Comparison of ENCODE assay signal across 8 cellular contexts in the genomic region with DNA sequence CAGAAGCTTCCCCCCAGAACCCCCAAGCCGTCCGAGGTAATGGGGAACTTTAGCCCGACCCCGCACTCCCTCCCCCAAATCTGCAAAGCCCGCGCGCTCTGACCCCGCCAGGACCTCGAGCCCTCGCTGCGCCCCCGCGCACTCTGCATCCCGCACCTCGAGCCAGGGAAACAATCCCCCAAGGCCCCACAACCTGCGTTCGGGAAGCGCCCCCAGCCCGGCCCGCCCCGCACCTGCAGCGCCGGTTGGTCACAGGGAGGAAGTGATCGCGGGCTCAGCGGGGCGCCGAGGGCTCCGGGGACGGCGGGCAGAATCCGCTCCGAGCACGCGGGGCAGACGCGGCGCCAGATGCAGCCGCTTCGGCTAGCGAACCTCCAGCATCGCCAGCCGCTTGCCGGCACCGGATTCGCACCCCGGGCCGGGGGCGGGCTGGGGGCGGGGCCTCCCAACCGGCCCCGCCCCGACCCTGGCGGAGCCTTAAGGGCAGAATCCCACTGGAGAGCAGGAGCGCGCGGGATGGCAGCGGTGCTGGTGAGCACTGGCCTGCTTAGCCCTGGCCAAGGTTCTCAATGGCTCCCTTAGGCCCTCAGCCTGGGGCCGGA. TPM values are rescaled to one million over a fixed set of nuclear protein-coding genes. Genes with fewer than 3 reads are reported as not detected.
DNase-seq lines count a peak whose midpoint lies in the region; ATAC-seq and TF ChIP-seq lines count a peak whose summit lies in the region.

A gene with protein sequence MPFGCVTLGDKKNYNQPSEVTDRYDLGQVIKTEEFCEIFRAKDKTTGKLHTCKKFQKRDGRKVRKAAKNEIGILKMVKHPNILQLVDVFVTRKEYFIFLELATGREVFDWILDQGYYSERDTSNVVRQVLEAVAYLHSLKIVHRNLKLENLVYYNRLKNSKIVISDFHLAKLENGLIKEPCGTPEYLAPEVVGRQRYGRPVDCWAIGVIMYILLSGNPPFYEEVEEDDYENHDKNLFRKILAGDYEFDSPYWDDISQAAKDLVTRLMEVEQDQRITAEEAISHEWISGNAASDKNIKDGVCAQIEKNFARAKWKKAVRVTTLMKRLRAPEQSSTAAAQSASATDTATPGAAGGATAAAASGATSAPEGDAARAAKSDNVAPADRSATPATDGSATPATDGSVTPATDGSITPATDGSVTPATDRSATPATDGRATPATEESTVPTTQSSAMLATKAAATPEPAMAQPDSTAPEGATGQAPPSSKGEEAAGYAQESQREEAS (minus strand): TSS at position 382 of the 602 bp plus-strand sequence. CDS start 7,518 bp downstream, outside the sequence.

- peaks cover 13% of the 10 kb centered on the region for H3K4me1 Mint-ChIP-seq in T-helper 17 cell
- H3K4me1 Mint-ChIP-seq in effector memory CD8-positive, alpha-beta T cell (ENCODE audit: low read depth in 2 of 2): peaks cover 10 to 12% of the 10 kb centered on the region in 2 donors

- WGBS in thyroid gland, 2 donors: 0 to 4% methylated on average over 9 to 10 of the region's 59 CpGs
- WGBS in lower leg skin, 2 donors: 1 to 10% methylated on average over 14 to 29 of the region's 59 CpGs

- H3K9me3 ChIP-seq in left ventricle myocardium inferior (replicated peaks) (no peaks in the 10 kb centered on the region), T-helper 17 cell (ENCODE audit: control insufficient read depth, low read length, poor library complexity, severe bottlenecking) (no peaks in the 10 kb centered on the region), thyroid gland (no peaks in the 10 kb centered on the region)

- H3K27me3 Mint-ChIP-seq in T-helper 17 cell: peaks cover 40% of the 10 kb centered on the region
- peaks cover 45 to 65% of the 10 kb centered on the region in 2 donors for H3K27me3 Mint-ChIP-seq in effector memory CD8-positive, alpha-beta T cell

- intact Hi-C loops in left ventricle myocardium inferior (cut with micrococcal nuclease) (no loop called here), Right ventricle myocardium inferior (cut with DNase I) (no loop called here), posterior cingulate gyrus (cut with DNase I) (no loop called here), thyroid gland (cut with DNase I) (no loop called here), lower leg skin (cut with DNase I; ENCODE audit: low total_unique reads) (no loop called here)

- DNase-seq in left ventricle myocardium inferior (no peak), Right ventricle myocardium inferior (ENCODE audit: missing footprints) (no peak), T-helper 17 cell (peak in 1 of 3 donors; percentile 20), posterior cingulate gyrus (peak in 9 of 10 donors; percentile 19 to 92 (median 59)), thyroid gland (no peak), lower leg skin (ENCODE audit: low spot score in 2 of 2) (no peak)
- peak in 2 of 3 experiments; percentile 13 to 14 for DNase-seq in effector memory CD8-positive, alpha-beta T cell

- H3K27ac Mint-ChIP-seq in T-helper 17 cell: no peak within 1 kb of the TSS
- no peak within 1 kb of the TSS for H3K27ac Mint-ChIP-seq in effector memory CD8-positive, alpha-beta T cell

- H3K4me3 Mint-ChIP-seq in T-helper 17 cell: peak within 1 kb of the TSS; percentile 59
- peak within 1 kb of the TSS; percentile 52 to 61 for H3K4me3 Mint-ChIP-seq in effector memory CD8-positive, alpha-beta T cell

- H3K36me3 ChIP-seq in left ventricle myocardium inferior (no peaks in the 10 kb centered on the region), thyroid gland (no peaks in the 10 kb centered on the region)

- H3K4me3 ChIP-seq in left ventricle myocardium inferior (peak within 1 kb of the TSS; percentile 58), thyroid gland (replicated peaks in 1 of 3) (peak within 1 kb of the TSS in 1 of 3 donors; percentile 15), lower leg skin (ENCODE audit: low read depth, poor library complexity, severe bottlenecking) (no peak within 1 kb of the TSS)

- H3K4me1 ChIP-seq in left ventricle myocardium inferior (peaks cover 13% of the 10 kb centered on the region), thyroid gland (peaks cover 10 to 21% of the 10 kb centered on the region in 2 donors)

- H3K27me3 ChIP-seq in left ventricle myocardium inferior (ENCODE audit: low read depth) (peaks cover 69% of the 10 kb centered on the region), thyroid gland (peaks cover 15% of the 10 kb centered on the region)

- H3K27ac ChIP-seq in left ventricle myocardium inferior (replicated peaks): no peak within 1 kb of the TSS
- no peak within 1 kb of the TSS for H3K27ac ChIP-seq in thyroid gland

- no peak for ATAC-seq in Right ventricle myocardium inferior
- peak; percentile 46 for ATAC-seq in T-helper 17 cell
- peak; percentile 66 for ATAC-seq in effector memory CD8-positive, alpha-beta T cell (replicated peaks)
- ATAC-seq in HG03159 (IDR thresholded peaks at IDR 0.05; ENCODE audit: unreplicated experiment): no peak

- no peaks in the 10 kb centered on the region for H3K9me3 Mint-ChIP-seq in effector memory CD8-positive, alpha-beta T cell

- no peak for TF ChIP-seq CTCF in left ventricle myocardium inferior (IDR thresholded peaks at IDR 0.05; ENCODE audit: borderline replicate concordance)
- TF ChIP-seq CTCF in thyroid gland (IDR thresholded peaks at IDR 0.05): no peak
- TF ChIP-seq CTCF in lower leg skin (IDR thresholded peaks at IDR 0.05): no peak

- TF ChIP-seq POLR2A in thyroid gland (IDR thresholded peaks at IDR 0.05) (no peak), lower leg skin (IDR thresholded peaks at IDR 0.05) (no peak)

- H3K36me3 Mint-ChIP-seq in T-helper 17 cell (ENCODE audit: low read depth): no peaks in the 10 kb centered on the region
- peaks cover 3% of the 10 kb centered on the region for H3K36me3 Mint-ChIP-seq in effector memory CD8-positive, alpha-beta T cell (ENCODE audit: insufficient read depth)

RNA-seq across cellular contexts. Expression of the gene that starts here (rescaled TPM):
- total RNA-seq in left ventricle myocardium inferior: not detected
- total RNA-seq in Right ventricle myocardium inferior: not detected
- under 1 TPM; 0.47 to 0.89 TPM for total RNA-seq in T-helper 17 cell
- not detected for total RNA-seq in thyroid gland
- total RNA-seq in lower leg skin: not detected

Comparison
In these comparisons a context has a peak if more than half of its experiments do, and no peak if none do; other contexts are left out.
1. Peak in ATAC-seq in T-helper 17 cell; RNA of the gene not detected or under 1 TPM.
2. DNase-seq: peak in effector memory CD8-positive, alpha-beta T cell (2 of 3) and posterior cingulate gyrus (9 of 10); none in left ventricle myocardium inferior (single experiment), Right ventricle myocardium inferior (single experiment), thyroid gland (0 of 2) and lower leg skin (0 of 2).